1 cellular context compared by ENCODE assay signal in genomic region chr2:96554293-96555145, GRCh38.
TF ChIP-seq lines count a peak whose summit lies in the region.

No MANE protein-coding gene starts in this region.

TF ChIP-seq in GM12878, 131 proteins besides CTCF, POLR2A, EP300 and RAD21 (continued from another document):
- 0 out of 2 replicates have a peak, but pooled peaks have one; percentile 25 for TF ChIP-seq ZNF592 (IDR thresholded peaks at IDR 0.05)
- TF ChIP-seq SIX5 (IDR thresholded peaks at IDR 0.05; ENCODE audit: low read depth, low read length, severe bottlenecking): no peak
- no peak for TF ChIP-seq PRDM15 (CRISPR knock-in tag; IDR thresholded peaks at IDR 0.05)
- peak; percentile 16; the same call in 1 of the 2 replicates for TF ChIP-seq ZSCAN29 (IDR thresholded peaks at IDR 0.05)
- no peak; the same call in 1 of the 2 replicates for TF ChIP-seq HDGF (IDR thresholded peaks at IDR 0.05)
- TF ChIP-seq SPI1 (IDR thresholded peaks at IDR 0.05; ENCODE audit: borderline replicate concordance, insufficient read depth, low read depth, low read length): peak; percentile 35; the same call in 1 of the 2 replicates
- no peak for TF ChIP-seq SREBF1 (IDR thresholded peaks at IDR 0.05; ENCODE audit: low read length)
- no peak; the same call in 1 of the 2 replicates for TF ChIP-seq POLR2AphosphoS2 (IDR thresholded peaks at IDR 0.05; ENCODE audit: low read depth, low read length)
- no peak for TF ChIP-seq CEBPZ (IDR thresholded peaks at IDR 0.05; ENCODE audit: low read depth, low read length)
- TF ChIP-seq STAT3 (IDR thresholded peaks at IDR 0.05; ENCODE audit: low read depth, low read length): no peak
- TF ChIP-seq RAD51 (IDR thresholded peaks at IDR 0.05): no peak
- no peak for TF ChIP-seq ETV6 (conservative IDR thresholded peaks at IDR 0.05 in 1 of 2, IDR thresholded peaks at IDR 0.05 in 1 of 2; ENCODE audit: borderline replicate concordance in 1 of 2, low read depth in 1 of 2)
- no peak for TF ChIP-seq NFIC (IDR thresholded peaks at IDR 0.05; ENCODE audit: low read depth, low read length)
- TF ChIP-seq ZNF687 (IDR thresholded peaks at IDR 0.05): peak; percentile 31; the same call in 1 of the 2 replicates
- TF ChIP-seq EGR1 (IDR thresholded peaks at IDR 0.05; ENCODE audit: borderline replicate concordance in 1 of 2, low read depth in 2 of 2, low read length in 2 of 2): no peak
- TF ChIP-seq CREB1 (IDR thresholded peaks at IDR 0.05; ENCODE audit: low read depth): no peak
- no peak for TF ChIP-seq IRF3 (IDR thresholded peaks at IDR 0.05)
- no peak for TF ChIP-seq MXI1 (IDR thresholded peaks at IDR 0.05; ENCODE audit: low read depth, low read length)
- TF ChIP-seq BMI1 (IDR thresholded peaks at IDR 0.05; ENCODE audit: borderline replicate concordance): no peak
- TF ChIP-seq ATF2 (IDR thresholded peaks at IDR 0.05; ENCODE audit: low read length): no peak
- TF ChIP-seq SP1 (IDR thresholded peaks at IDR 0.05; ENCODE audit: low read depth, low read length): no peak
- no peak for TF ChIP-seq USF1 (IDR thresholded peaks at IDR 0.05; ENCODE audit: borderline replicate concordance, extremely low read length, insufficient read depth, low read depth, low read length)
- no peak for TF ChIP-seq NKRF (conservative IDR thresholded peaks at IDR 0.05)
- no peak for TF ChIP-seq MEF2A (IDR thresholded peaks at IDR 0.05; ENCODE audit: insufficient read depth, low read depth, low read length)
- TF ChIP-seq TAF1 (IDR thresholded peaks at IDR 0.05; ENCODE audit: borderline replicate concordance, low read depth, low read length): no peak
- TF ChIP-seq IKZF2 (IDR thresholded peaks at IDR 0.05): 0 out of 4 replicates have a peak, but pooled peaks of 1 of the 2 experiments have one; percentile 29
- no peak for TF ChIP-seq HDAC6 (IDR thresholded peaks at IDR 0.05; ENCODE audit: unreplicated experiment)
- TF ChIP-seq SRF (IDR thresholded peaks at IDR 0.05; ENCODE audit: low read depth in 2 of 2, low read length in 2 of 2): no peak
- TF ChIP-seq JUND (IDR thresholded peaks at IDR 0.05; ENCODE audit: low read depth, low read length): no peak
- TF ChIP-seq ZNF207 (IDR thresholded peaks at IDR 0.05; ENCODE audit: borderline replicate concordance): no peak
- no peak for TF ChIP-seq IRF5 (IDR thresholded peaks at IDR 0.05; ENCODE audit: borderline replicate concordance)
